In the genomic region with DNA sequence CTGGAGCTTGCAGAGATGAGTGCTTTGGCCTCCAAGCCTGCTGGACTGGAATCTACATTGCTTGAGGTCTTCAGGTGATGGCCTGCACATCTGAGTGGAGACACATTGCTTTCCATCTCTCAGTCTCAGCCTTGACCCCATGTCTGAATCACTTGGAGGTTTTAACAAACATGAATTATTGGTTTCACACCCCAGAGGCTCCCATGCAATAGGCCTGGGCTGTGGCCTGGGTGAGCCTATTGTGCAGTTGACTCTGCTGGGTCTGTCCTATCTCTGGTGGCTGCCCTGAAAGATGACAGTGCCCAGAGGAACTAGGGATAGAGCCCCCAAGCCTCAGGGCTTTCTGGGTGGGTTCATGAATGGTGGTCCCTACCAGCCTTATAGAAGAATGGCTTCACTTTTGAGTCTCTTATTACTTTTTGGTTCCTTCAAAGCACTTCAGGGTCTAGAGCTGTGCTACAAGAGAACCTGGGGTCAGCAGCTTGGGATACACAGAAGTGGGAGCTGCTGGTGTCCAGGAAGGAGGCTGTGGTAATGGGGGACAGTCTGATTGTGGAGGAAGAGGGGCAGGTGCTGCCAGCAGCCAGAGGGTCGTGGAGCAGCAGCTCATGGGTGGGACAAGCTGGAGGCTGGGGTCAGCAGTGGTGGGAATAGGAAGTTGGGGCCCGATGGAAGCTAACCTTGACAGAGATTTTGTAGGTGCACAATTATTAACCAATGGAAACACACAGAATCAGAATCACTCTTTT, we compare ENCODE assay signal across 28 cellular contexts. TPM values are rescaled to one million over a fixed set of nuclear protein-coding genes. Genes with fewer than 3 reads are reported as not detected.
"Had no signal": no experiment of that assay in that cellular context is flagged by ENCODE, and none has a peak within 500 bp of the region (broad histone marks: within the 10 kb centered on the region; RNA-seq: fewer than 3 reads in every experiment).

No MANE protein-coding gene starts in this region.

- H3K4me3 ChIP-seq: cardiac muscle cell, Peyer's patch had no signal

- H3K4me2 ChIP-seq: KMS-11 had no signal

- DNase-seq: activated CD4-positive, alpha-beta T cell treated with anti-CD3 and anti-CD28 coated beads for 48 hours; activated CD4-positive, alpha-beta T cell treated with anti-CD3 and anti-CD28 coated beads, Interleukin-2, amount 50 U/mL, for 4 hours; activated CD8-positive, alpha-beta memory T cell treated with anti-CD3 and anti-CD28 coated beads, Interleukin-2, amount 50 U/mL, for 48 hours; activated CD8-positive, alpha-beta T cell treated with anti-CD3 and anti-CD28 coated beads, Interleukin-2, amount 10 ng/mL, durations not matched to agents 7 days and 5 days; activated effector memory CD4-positive, alpha-beta T cell treated with Interleukin-2 at 50 U/mL for 16 hours; activated naive CD4-positive, alpha-beta T cell; activated T-cell treated with anti-CD3 and anti-CD28 coated beads, Interleukin-2, amount 50 U/mL, for 1 hour; amniotic stem cell; NCI-H1092; NCI-H1417; NCI-H1930; NCI-H2171; NCI-H2227 treated with DMSO at 0.1 percent for 48 hours; NCI-H446 treated with DMSO at 0.1 percent for 48 hours; NCI-H524 treated with DMSO at 0.1 percent for 48 hours; NCI-H774; SHP77 treated with DMSO at 0.1 percent for 48 hours had no signal

- H3K4me1 Mint-ChIP-seq: activated naive CD4-positive, alpha-beta T cell treated with anti-CD3 and anti-CD28 coated beads, Interleukin-2, amount 50 U/mL, for 24 hours had no signal

- H3K9me3 ChIP-seq: Peyer's patch had no signal

- FAIRE-seq: astrocyte had no signal

- H3K9ac ChIP-seq: KMS-11 had no signal

- H3K36me3 ChIP-seq: cardiac muscle cell, Peyer's patch had no signal

- H3K4me1 ChIP-seq: Peyer's patch had no signal

- H3K4me3 Mint-ChIP-seq: activated CD8-positive, alpha-beta T cell treated with anti-CD3 and anti-CD28 coated beads, Interleukin-2, amount 10 ng/mL, durations not matched to agents 7 days and 5 days; activated naive CD4-positive, alpha-beta T cell treated with anti-CD3 and anti-CD28 coated beads, Interleukin-2, amount 50 U/mL, for 24 hours; brain; T-helper 1 cell treated with Interleukin-12 subunit alpha and Interleukin-12 subunit beta and Interleukin-4 antibody, amounts not matched to agents 30 μg/mL and 1 μg/mL, for 36 hours had no signal

- H3K9me3 Mint-ChIP-seq: T-helper 1 cell treated with Interleukin-12 subunit alpha and Interleukin-12 subunit beta and Interleukin-4 antibody, amounts not matched to agents 30 μg/mL and 1 μg/mL, for 36 hours had no signal

- H3K27me3 ChIP-seq: Peyer's patch had no signal

- H3K27ac ChIP-seq: cardiac muscle cell, KMS-11, Peyer's patch, RWPE1 had no signal

- H3K36me3 Mint-ChIP-seq: activated naive CD4-positive, alpha-beta T cell treated with anti-CD3 and anti-CD28 coated beads, Interleukin-2, amount 50 U/mL, for 24 hours; brain had no signal

- H3K27ac Mint-ChIP-seq: activated naive CD4-positive, alpha-beta T cell treated with anti-CD3 and anti-CD28 coated beads, Interleukin-2, amount 50 U/mL, for 24 hours; T-helper 1 cell treated with Interleukin-12 subunit alpha and Interleukin-12 subunit beta and Interleukin-4 antibody, amounts not matched to agents 30 μg/mL and 1 μg/mL, for 36 hours had no signal

- ATAC-seq: activated CD4-positive, CD25-positive, alpha-beta regulatory T cell treated with anti-CD3 and anti-CD28 coated beads, Interleukin-2, amount 50 U/mL, for 24 hours; activated CD8-positive, alpha-beta T cell treated with anti-CD3 and anti-CD28 coated beads, Interleukin-2, amount 10 ng/mL, durations not matched to agents 7 days and 5 days had no signal

RNA-seq across cellular contexts. Expression of a gene that starts 5.5 kb away (rescaled TPM):
- total RNA-seq: activated CD8-positive, alpha-beta T cell treated with anti-CD3 and anti-CD28 coated beads, Interleukin-2, amount 10 ng/mL, durations not matched to agents 7 days and 5 days; astrocyte; cardiac muscle cell; MCF 10A; SK-MEL-5 had no signal
- polyA plus RNA-seq: cardiac muscle cell had no signal
